24 cellular contexts compared by ENCODE assay signal in genomic region chr3:46478341-46478740, GRCh38. TPM values are rescaled to one million over a fixed set of nuclear protein-coding genes. Genes with fewer than 3 reads are reported as not detected.
"Had no signal": no experiment of that assay in that cellular context is flagged by ENCODE, and none has a peak within 500 bp of the region (broad histone marks: within the 10 kb centered on the region; RNA-seq: fewer than 3 reads in every experiment).

No MANE protein-coding gene starts in this region.

- H3K27ac ChIP-seq: breast epithelium, colonic mucosa, esophagus muscularis mucosa, gastrocnemius medialis, transverse colon, vagina had no signal

- H3K4me3 ChIP-seq: breast epithelium, colonic mucosa, esophagus muscularis mucosa, gastrocnemius medialis, transverse colon, vagina had no signal

- DNase-seq: activated CD4-positive, alpha-beta T cell treated with anti-CD3 and anti-CD28 coated beads for 4 hours; activated CD4-positive, alpha-beta T cell treated with anti-CD3 and anti-CD28 coated beads, Interleukin-2, amount 50 U/mL, for 48 hours; activated CD4-positive, CD25-positive, alpha-beta regulatory T cell; activated CD8-positive, alpha-beta memory T cell treated with anti-CD3 and anti-CD28 coated beads, Interleukin-2, amount 50 U/mL, for 48 hours; activated naive CD4-positive, alpha-beta T cell treated with anti-CD3 and anti-CD28 coated beads for 36 hours; activated naive CD8-positive, alpha-beta T cell treated with anti-CD3 and anti-CD28 coated beads, Interleukin-2, amount 10 ng/mL, durations not matched to agents 7 days and 5 days; activated T-cell treated with anti-CD3 and anti-CD28 coated beads, Interleukin-2, amount 50 U/mL, for 48 hours; amniotic stem cell; colonic mucosa; gastrocnemius medialis; hippocampal formation; occipital lobe; stimulated activated CD4-positive, alpha-beta T cell treated with anti-CD3 and anti-CD28 coated beads, Interleukin-2, amount 100 ng/mL, for 48 hours; stimulated activated CD8-positive, alpha-beta memory T cell treated with anti-CD3 and anti-CD28 coated beads, Interleukin-4, amount 100 ng/mL, for 48 hours; stimulated activated naive B cell treated with anti-CD40 and anti-IgM and Interleukin-4, amounts not matched to agents 10 μg/mL and 1 μg/mL and 100 μg/mL, for 72 hours; T-helper 9 cell; transverse colon had no signal

- H3K36me3 ChIP-seq: breast epithelium, colonic mucosa, esophagus muscularis mucosa, gastrocnemius medialis, transverse colon, vagina had no signal

- H3K9me3 ChIP-seq: breast epithelium, colonic mucosa, gastrocnemius medialis, transverse colon, vagina had no signal

- H3K27me3 ChIP-seq: breast epithelium, colonic mucosa, gastrocnemius medialis, transverse colon, vagina had no signal

- H3K4me1 ChIP-seq: breast epithelium, colonic mucosa, esophagus muscularis mucosa, gastrocnemius medialis, transverse colon, vagina had no signal

- ATAC-seq: gastrocnemius medialis; stimulated activated naive B cell treated with anti-CD40 and anti-IgM and Interleukin-4, amounts not matched to agents 10 μg/mL and 1 μg/mL and 100 μg/mL, for 72 hours had no signal

RNA-seq across cellular contexts. Expression of gene LTF, which starts 13.6 kb away (rescaled TPM):
- total RNA-seq: activated CD8-positive, alpha-beta memory T cell treated with anti-CD3 and anti-CD28 coated beads for 36 hours; activated naive CD4-positive, alpha-beta T cell treated with anti-CD3 and anti-CD28 coated beads for 36 hours; activated naive CD8-positive, alpha-beta T cell treated with anti-CD3 and anti-CD28 coated beads, Interleukin-2, amount 10 ng/mL, durations not matched to agents 7 days and 5 days; vagina had no signal

RNA-seq across cellular contexts. Expression of gene RTP3, which starts 19.4 kb away (rescaled TPM):
- total RNA-seq: activated CD8-positive, alpha-beta memory T cell treated with anti-CD3 and anti-CD28 coated beads for 36 hours; activated naive CD4-positive, alpha-beta T cell treated with anti-CD3 and anti-CD28 coated beads for 36 hours; activated naive CD8-positive, alpha-beta T cell treated with anti-CD3 and anti-CD28 coated beads, Interleukin-2, amount 10 ng/mL, durations not matched to agents 7 days and 5 days; breast epithelium; colonic mucosa; esophagus muscularis mucosa; gastrocnemius medialis; lower leg skin; occipital lobe; posterior vena cava; temporal lobe; transverse colon; vagina had no signal
